19 cellular contexts compared by ENCODE assay signal in the genomic region with DNA sequence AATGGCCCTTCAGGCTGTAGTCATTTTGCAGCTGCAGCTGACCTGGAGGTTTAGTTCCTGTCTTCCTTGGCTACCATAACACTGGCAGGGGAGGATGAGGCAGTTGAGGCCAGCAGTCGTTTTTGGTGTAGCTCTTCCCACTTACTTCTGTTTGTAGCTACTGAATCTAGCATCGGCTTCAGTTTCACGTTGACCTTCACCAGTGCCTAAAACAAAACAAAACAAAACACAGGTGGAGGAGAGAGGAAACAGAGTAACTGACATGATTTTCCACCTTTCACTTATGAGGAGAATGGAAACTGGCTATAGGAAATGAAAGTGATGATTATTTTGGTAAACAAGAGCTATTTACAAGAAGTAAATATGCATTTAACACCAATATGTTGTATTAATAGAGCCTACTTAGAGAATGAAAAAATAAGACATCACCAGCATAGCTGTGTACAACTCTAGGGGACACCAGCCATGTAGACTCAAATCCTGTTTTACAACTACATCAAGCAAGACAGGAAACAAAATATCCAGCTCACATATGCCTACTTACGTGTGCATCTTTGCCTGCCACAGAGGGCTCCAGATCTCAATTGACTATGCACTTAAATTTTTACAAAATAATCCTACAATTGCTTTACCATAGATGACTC.
DNase-seq lines count a peak whose midpoint lies in the region; ATAC-seq, FAIRE-seq and TF ChIP-seq lines count a peak whose summit lies in the region.
"Had no signal": no experiment of that assay in that cellular context is flagged by ENCODE, and none has a peak within 500 bp of the region (broad histone marks: within the 10 kb centered on the region; RNA-seq: fewer than 3 reads in every experiment).

No MANE protein-coding gene starts in this region.

- H3K4me2 ChIP-seq in K562 (ENCODE audit: insufficient read depth, low read length): no peak overlapping the region

- H3K9ac ChIP-seq in K562 (ENCODE audit: insufficient read depth in 1 of 2, low read depth in 2 of 2, low read length in 2 of 2): no peak overlapping the region

- TF ChIP-seq RAD21 in K562 (CRISPR knock-in tag; conservative IDR thresholded peaks at IDR 0.05 in 1 of 2, IDR thresholded peaks at IDR 0.05 in 1 of 2): no peak

- POLR2A ChIA-PET in K562 (lab: Yijun Ruan, JAX): interaction anchor here (1.5 kb wide), 2 partner anchors 14 to 67 kb away, joined by 4 to 5 read pairs; no protein-coding TSS in a partner anchor

- in situ Hi-C loops in GM13976 (cut with MboI; ENCODE audit: low sequenced_read_pairs, unreplicated experiment): no loop called here
- in situ Hi-C loops in K562 (cut with MboI): no loop called here
- in situ Hi-C loops in KBM-7 (cut with MboI; ENCODE audit: low pct_unique_long_range_greater_than_20kb, low sequenced_read_pairs): no loop called here

- no peak overlapping the region for H3K27ac ChIP-seq in K562 (ENCODE audit: extremely low read depth, low read depth, low read length)
- H3K27ac ChIP-seq: coronary artery, prostate gland, stomach had no signal

- TF ChIP-seq CTCF in GM13976 (IDR thresholded peaks at IDR 0.05; ENCODE audit: borderline replicate concordance, control extremely low read depth, extremely low read depth, insufficient read depth, missing control alignments): no peak
- no peak for TF ChIP-seq CTCF in K562 (IDR thresholded peaks at IDR 0.05 in 2 of 3, conservative IDR thresholded peaks at IDR 0.05 in 1 of 3; ENCODE audit: insufficient read depth in 2 of 3, low read depth in 1 of 3, low read length in 3 of 3)
- no peak for TF ChIP-seq CTCF in nephron progenitor cell (IDR thresholded peaks at IDR 0.05)

- no peaks in the 10 kb centered on the region for H3K36me3 ChIP-seq in K562 (ENCODE audit: control insufficient read depth, insufficient read depth, low read length)
- H3K36me3 ChIP-seq: prostate gland, stomach had no signal

- H3K27me3 Mint-ChIP-seq in nephron progenitor cell (ENCODE audit: low read depth, poor library complexity): peaks cover 6% of the 10 kb centered on the region
- H3K27me3 Mint-ChIP-seq: activated B cell treated with CpG ODN at 0.5 μM for 24 hours had no signal

- WGBS in K562 (ENCODE audit: insufficient coverage, low coverage, missing lambda C conversion rate): 22% methylated on average over 4 of the region's 4 CpGs

- H3K9me1 ChIP-seq in K562 (ENCODE audit: control insufficient read depth, insufficient read depth, low read length): no peaks in the 10 kb centered on the region

- CTCF ChIA-PET in K562 (lab: Yijun Ruan, JAX; ENCODE audit: low intra/inter-chr PET ratio): no interaction called here

- ATAC-seq in GM21528 (IDR thresholded peaks at IDR 0.05; ENCODE audit: low FRiP score, unreplicated experiment) (peak; percentile 59), HG03135 (IDR thresholded peaks at IDR 0.05; ENCODE audit: unreplicated experiment) (peak; percentile 77), K562 (no peak)

- no peaks in the 10 kb centered on the region for H3K9me3 ChIP-seq in K562 (replicated peaks; ENCODE audit: control insufficient read depth, insufficient read depth, low read depth, low read length)
- H3K9me3 ChIP-seq: prostate gland, stomach had no signal

- intact Hi-C loops in K562 (cut with micrococcal nuclease): no loop called here

- peak overlapping the region; percentile 11 for H2AFZ ChIP-seq in K562 (ENCODE audit: low read depth, low read length)

- H3K4me1 Mint-ChIP-seq in nephron progenitor cell: peaks cover 41% of the 10 kb centered on the region

- BruUV-seq in K562 (replicated peaks; lab: Mats Ljungman, UMichigan): no TSS peak

- no peak overlapping the region for H3K27ac Mint-ChIP-seq in nephron progenitor cell
- H3K27ac Mint-ChIP-seq: activated B cell treated with CpG ODN at 0.5 μM for 24 hours; HFFc6; T-helper 1 cell treated with Interleukin-12 subunit alpha and Interleukin-12 subunit beta and Interleukin-4 antibody, amounts not matched to agents 30 μg/mL and 1 μg/mL, for 36 hours had no signal

- H3K4me1 ChIP-seq in K562 (replicated peaks in 1 of 2; ENCODE audit: control insufficient read depth in 2 of 2, insufficient read depth in 2 of 2, low read length in 2 of 2): peaks cover 0 to 10% of the 10 kb centered on the region in 2 experiments; a peak in 3 of 5 replicates
- H3K4me1 ChIP-seq: prostate gland, stomach had no signal

- no peaks in the 10 kb centered on the region for H3K79me2 ChIP-seq in K562 (ENCODE audit: control insufficient read depth, insufficient read depth, low read length)

- H3K9me3 Mint-ChIP-seq in nephron progenitor cell: no peaks in the 10 kb centered on the region
- H3K9me3 Mint-ChIP-seq: activated B cell treated with CpG ODN at 0.5 μM for 24 hours; HFFc6; naive B cell; T-helper 1 cell treated with Interleukin-12 subunit alpha and Interleukin-12 subunit beta and Interleukin-4 antibody, amounts not matched to agents 30 μg/mL and 1 μg/mL, for 36 hours had no signal

- H3K4me3 Mint-ChIP-seq in nephron progenitor cell: no peak overlapping the region
- H3K4me3 Mint-ChIP-seq: activated B cell treated with CpG ODN at 0.5 μM for 24 hours; HFFc6; naive B cell; T-helper 1 cell treated with Interleukin-12 subunit alpha and Interleukin-12 subunit beta and Interleukin-4 antibody, amounts not matched to agents 30 μg/mL and 1 μg/mL, for 36 hours had no signal

- H3K36me3 Mint-ChIP-seq in nephron progenitor cell (ENCODE audit: low read depth): no peaks in the 10 kb centered on the region
- H3K36me3 Mint-ChIP-seq: naive B cell had no signal

- H3K4me3 ChIP-seq in K562: no peak overlapping the region
- H3K4me3 ChIP-seq: coronary artery, prostate gland, stomach had no signal

- no peaks in the 10 kb centered on the region for H3K27me3 ChIP-seq in K562 (ENCODE audit: control insufficient read depth in 2 of 2, insufficient read depth in 2 of 2, low read length in 2 of 2)

- no peak for TF ChIP-seq EP300 in K562 (IDR thresholded peaks at IDR 0.05; ENCODE audit: low read length)

- TF ChIP-seq POLR2A in K562 (conservative IDR thresholded peaks at IDR 0.05): no peak

- no peaks in the 10 kb centered on the region for H4K20me1 ChIP-seq in K562 (replicated peaks; ENCODE audit: control insufficient read depth, insufficient read depth, low read length)

- no peak for FAIRE-seq in K562 (lab: Jason Lieb, UNC)
- FAIRE-seq: endothelial cell of umbilical vein had no signal

- DNase-seq in GM13976 (ENCODE audit: low spot score) (peak; percentile 26), K562 (ENCODE audit: extremely low read depth in 1 of 4, low spot score in 3 of 4) (no peak), nephron progenitor cell (no peak), NCI-H446 treated with DMSO at 0.1 percent for 48 hours (lab: John Stamatoyannopoulos, UW) (no peak), KBM-7 (no peak)
- DNase-seq in stimulated activated CD4-positive, alpha-beta T cell treated with anti-CD3 and anti-CD28 coated beads, Interleukin-12 subunit alpha, Interleukin-12 subunit beta, amount 100 ng/mL, for 4 hours: no peak
- DNase-seq: activated B cell treated with CpG ODN at 0.5 μM for 24 hours; activated effector memory CD4-positive, alpha-beta T cell treated with anti-CD3 and anti-CD28 coated beads, Interleukin-2, amount 50 U/mL, for 16 hours; foreskin melanocyte; HFFc6; naive B cell; NCI-H2107; stomach had no signal

TF ChIP-seq in K562, 482 proteins besides CTCF, POLR2A, EP300 and RAD21 (continues in another document):
- TF ChIP-seq MAFF (IDR thresholded peaks at IDR 0.05; ENCODE audit: low read length): no peak
- no peak for TF ChIP-seq SRSF9 (IDR thresholded peaks at IDR 0.05; ENCODE audit: borderline replicate concordance, low read depth, low read length)
- TF ChIP-seq ZFPM2 (CRISPR knock-in tag; IDR thresholded peaks at IDR 0.05): no peak
- TF ChIP-seq ZNF184 (CRISPR knock-in tag; IDR thresholded peaks at IDR 0.05): no peak
- TF ChIP-seq, protein P1, sequence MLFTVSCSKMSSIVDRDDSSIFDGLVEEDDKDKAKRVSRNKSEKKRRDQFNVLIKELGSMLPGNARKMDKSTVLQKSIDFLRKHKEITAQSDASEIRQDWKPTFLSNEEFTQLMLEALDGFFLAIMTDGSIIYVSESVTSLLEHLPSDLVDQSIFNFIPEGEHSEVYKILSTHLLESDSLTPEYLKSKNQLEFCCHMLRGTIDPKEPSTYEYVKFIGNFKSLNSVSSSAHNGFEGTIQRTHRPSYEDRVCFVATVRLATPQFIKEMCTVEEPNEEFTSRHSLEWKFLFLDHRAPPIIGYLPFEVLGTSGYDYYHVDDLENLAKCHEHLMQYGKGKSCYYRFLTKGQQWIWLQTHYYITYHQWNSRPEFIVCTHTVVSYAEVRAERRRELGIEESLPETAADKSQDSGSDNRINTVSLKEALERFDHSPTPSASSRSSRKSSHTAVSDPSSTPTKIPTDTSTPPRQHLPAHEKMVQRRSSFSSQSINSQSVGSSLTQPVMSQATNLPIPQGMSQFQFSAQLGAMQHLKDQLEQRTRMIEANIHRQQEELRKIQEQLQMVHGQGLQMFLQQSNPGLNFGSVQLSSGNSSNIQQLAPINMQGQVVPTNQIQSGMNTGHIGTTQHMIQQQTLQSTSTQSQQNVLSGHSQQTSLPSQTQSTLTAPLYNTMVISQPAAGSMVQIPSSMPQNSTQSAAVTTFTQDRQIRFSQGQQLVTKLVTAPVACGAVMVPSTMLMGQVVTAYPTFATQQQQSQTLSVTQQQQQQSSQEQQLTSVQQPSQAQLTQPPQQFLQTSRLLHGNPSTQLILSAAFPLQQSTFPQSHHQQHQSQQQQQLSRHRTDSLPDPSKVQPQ (CRISPR knock-in tag; IDR thresholded peaks at IDR 0.05; ENCODE audit: borderline replicate concordance): no peak
